9 cellular contexts compared by ENCODE assay signal in genomic region chr18:25921677-25922421, GRCh38.
DNase-seq lines count a peak whose midpoint lies in the region; ATAC-seq and TF ChIP-seq lines count a peak whose summit lies in the region.
"Had no signal": no experiment of that assay in that cellular context is flagged by ENCODE, and none has a peak within 500 bp of the region (broad histone marks: within the 10 kb centered on the region; RNA-seq: fewer than 3 reads in every experiment).

No MANE protein-coding gene starts in this region.

- ATAC-seq in GM21381 (IDR thresholded peaks at IDR 0.05; ENCODE audit: unreplicated experiment) (peak; percentile 77), T-helper 17 cell (peak; percentile 57)

- H3K27me3 ChIP-seq in right atrium auricular region = no peaks in the 10 kb centered on the region

- H3K36me3 Mint-ChIP-seq in T-helper 17 cell (ENCODE audit: low read depth) (no peaks in the 10 kb centered on the region), neural crest cell (ENCODE audit: low read depth) (no peaks in the 10 kb centered on the region)
- H3K36me3 Mint-ChIP-seq: activated naive CD8-positive, alpha-beta T cell had no signal

- no peak overlapping the region for H3K4me3 ChIP-seq in right atrium auricular region

- H3K36me3 ChIP-seq in right atrium auricular region = no peaks in the 10 kb centered on the region

- H3K9me3 ChIP-seq in T-helper 17 cell (ENCODE audit: control insufficient read depth, low read length, poor library complexity, severe bottlenecking) = no peaks in the 10 kb centered on the region
- H3K9me3 ChIP-seq in right atrium auricular region = no peaks in the 10 kb centered on the region

- TF ChIP-seq CTCF in neural crest cell (conservative IDR thresholded peaks at IDR 0.05) = peak; percentile 65
- peak in 1 of 2 donors; percentile 48 for TF ChIP-seq CTCF in right atrium auricular region (IDR thresholded peaks at IDR 0.05)

- peaks cover 12% of the 10 kb centered on the region for H3K27me3 Mint-ChIP-seq in T-helper 17 cell
- H3K27me3 Mint-ChIP-seq in neural crest cell (ENCODE audit: low read depth) = no peaks in the 10 kb centered on the region
- H3K27me3 Mint-ChIP-seq: activated naive CD8-positive, alpha-beta T cell had no signal

- H3K4me1 ChIP-seq in right atrium auricular region = no peaks in the 10 kb centered on the region

- DNase-seq in EL = peak; percentile 37
- DNase-seq in LHCN-M2 (ENCODE audit: low read depth) = peak; percentile 33
- DNase-seq in T-helper 17 cell = peak in 1 of 3 donors; percentile 17
- peak; percentile 37 for DNase-seq in cerebellar cortex (ENCODE audit: low spot score)
- peak; percentile 3 for DNase-seq in neural crest cell (ENCODE audit: low read depth, low spot score)
- DNase-seq in NCI-H510A treated with DMSO at 0.1 percent for 48 hours (lab: John Stamatoyannopoulos, UW) = no peak
- DNase-seq in right atrium auricular region (ENCODE audit: low spot score) = no peak

- peaks cover 6% of the 10 kb centered on the region for H3K4me1 Mint-ChIP-seq in T-helper 17 cell
- no peaks in the 10 kb centered on the region for H3K4me1 Mint-ChIP-seq in neural crest cell

- no peak overlapping the region for H3K27ac ChIP-seq in right atrium auricular region

- H3K4me3 Mint-ChIP-seq in T-helper 17 cell (no peak overlapping the region), neural crest cell (no peak overlapping the region)
- H3K4me3 Mint-ChIP-seq: activated naive CD8-positive, alpha-beta T cell had no signal

- H3K27ac Mint-ChIP-seq in T-helper 17 cell = no peak overlapping the region
- no peak overlapping the region for H3K27ac Mint-ChIP-seq in neural crest cell (ENCODE audit: unreplicated experiment)
- H3K27ac Mint-ChIP-seq: activated naive CD8-positive, alpha-beta T cell had no signal

- H3K9me3 Mint-ChIP-seq in neural crest cell = no peaks in the 10 kb centered on the region

Comparison
In these comparisons a context has a peak if more than half of its experiments do, and no peak if none do; other contexts are left out.
1. DNase-seq: peak in EL (single experiment), LHCN-M2 (single experiment), cerebellar cortex (single experiment) and neural crest cell (single experiment); none in NCI-H510A treated with DMSO at 0.1 percent for 48 hours (single experiment) and right atrium auricular region (single experiment).